ENCODE assay signal across 1 cellular context in genomic region chr2:63578767-63579166, GRCh38.
TF ChIP-seq lines count a peak whose summit lies in the region.

No MANE protein-coding gene starts in this region.

TF ChIP-seq in HepG2, 621 proteins besides CTCF, POLR2A, EP300 and RAD21:
- no peak for TF ChIP-seq ZNF776 (CRISPR knock-in tag; IDR thresholded peaks at IDR 0.05)
- TF ChIP-seq KDM2A (CRISPR knock-in tag; IDR thresholded peaks at IDR 0.05; ENCODE audit: borderline replicate concordance, low read depth), result no peak
- no peak for TF ChIP-seq ZC3H4 (CRISPR knock-in tag; IDR thresholded peaks at IDR 0.05; ENCODE audit: borderline replicate concordance)
- TF ChIP-seq ZSCAN30 (CRISPR knock-in tag; IDR thresholded peaks at IDR 0.05), result 0 out of 2 replicates have a peak, but pooled peaks have one; percentile 14
